Comparison of ENCODE assay signal across 8 cellular contexts in genomic region chr7:47979145-47979831, GRCh38. TPM values are rescaled to one million over a fixed set of nuclear protein-coding genes. Genes with fewer than 3 reads are reported as not detected.
DNase-seq lines count a peak whose midpoint lies in the region; ATAC-seq and TF ChIP-seq lines count a peak whose summit lies in the region.

Gene HUS1 (minus strand): TSS chr7:47979615. CDS start chr7:47979519, 96 bp downstream.

- POLR2A ChIA-PET in activated CD8-positive, alpha-beta memory T cell treated with anti-CD3 and anti-CD28 coated beads for 36 hours (lab: Charles Lee), result no interaction called here

- no peak for TF ChIP-seq CTCF in GM20000 (IDR thresholded peaks at IDR 0.05; ENCODE audit: extremely low read depth, missing control alignments)

- DNase-seq in COLO829 (ENCODE audit: low spot score) (peak; percentile 95), GM20000 (ENCODE audit: low spot score) (peak; percentile 93), HS-5 (ENCODE audit: low read depth) (peak; percentile 69), NOMO-1 (lab: John Stamatoyannopoulos, UW; ENCODE audit: unreplicated experiment in 2 of 2) (peak; percentile 90 to 91), medulla oblongata (ENCODE audit: extremely low spot score) (peak; percentile 90)
- DNase-seq in effector memory CD8-positive, alpha-beta T cell, result peak; percentile 88 to 96 (median 89)
- peak; percentile 86 for DNase-seq in stimulated activated CD8-positive, alpha-beta memory T cell treated with anti-CD3 and anti-CD28 coated beads, Interleukin-12 subunit alpha, Interleukin-12 subunit beta, amount 100 ng/mL, for 1 hour (ENCODE audit: low read depth)

- H3K4me1 Mint-ChIP-seq in effector memory CD8-positive, alpha-beta T cell (ENCODE audit: low read depth in 2 of 2), result peaks cover 20 to 22% of the 10 kb centered on the region in 2 donors

- peak within 1 kb of the TSS; percentile 98 to 99 for H3K27ac Mint-ChIP-seq in effector memory CD8-positive, alpha-beta T cell

- peak; percentile 98 for ATAC-seq in effector memory CD8-positive, alpha-beta T cell (replicated peaks)

- CTCF ChIA-PET in activated CD8-positive, alpha-beta memory T cell treated with anti-CD3 and anti-CD28 coated beads for 36 hours (lab: Charles Lee), result interaction anchor here (1.2 to 1.6 kb wide), 3 partner anchors 13 to 131 kb away, joined by 4 to 11 read pairs (median 4); no protein-coding TSS in a partner anchor

- peaks cover 45% of the 10 kb centered on the region for H3K36me3 Mint-ChIP-seq in effector memory CD8-positive, alpha-beta T cell (ENCODE audit: insufficient read depth)

- no peaks in the 10 kb centered on the region for H3K9me3 Mint-ChIP-seq in effector memory CD8-positive, alpha-beta T cell

- H3K4me3 Mint-ChIP-seq in effector memory CD8-positive, alpha-beta T cell, result peak within 1 kb of the TSS; percentile 86 to 95

- no peaks in the 10 kb centered on the region for H3K27me3 Mint-ChIP-seq in effector memory CD8-positive, alpha-beta T cell

RNA-seq across cellular contexts. Expression of gene HUS1, which starts in this region (rescaled TPM):
- total RNA-seq in activated CD8-positive, alpha-beta memory T cell treated with anti-CD3 and anti-CD28 coated beads for 36 hours, result 10 to 100 TPM; 54.6 to 57.0 TPM

Comparison
In these comparisons a context has a peak if more than half of its experiments do, and no peak if none do; other contexts are left out.
1. Peak in every context shown above with its lines: DNase-seq and ATAC-seq.